26 cellular contexts compared by ENCODE assay signal in the genomic region with DNA sequence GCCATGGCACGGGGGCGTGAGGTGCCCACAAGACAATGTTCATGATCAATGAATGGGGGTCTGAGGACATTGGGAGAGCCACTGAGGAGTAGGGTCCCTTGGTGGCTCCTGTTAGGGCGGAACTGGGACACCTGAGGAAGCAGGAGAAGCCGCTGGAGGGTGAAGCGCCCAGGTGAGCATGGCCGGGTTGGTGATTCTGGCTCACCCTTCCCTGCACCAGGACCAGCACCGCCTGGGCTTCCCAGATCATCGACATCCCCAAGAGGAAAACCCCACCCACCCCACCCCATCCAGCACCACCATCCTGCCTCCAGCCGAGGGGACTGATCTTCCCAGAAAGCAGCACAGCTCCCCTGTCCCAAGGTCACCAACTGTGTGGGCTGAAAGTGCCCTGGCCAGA. TPM values are rescaled to one million over a fixed set of nuclear protein-coding genes. Genes with fewer than 3 reads are reported as not detected.
"Had no signal": no experiment of that assay in that cellular context is flagged by ENCODE, and none has a peak within 500 bp of the region (broad histone marks: within the 10 kb centered on the region; RNA-seq: fewer than 3 reads in every experiment).

No MANE protein-coding gene starts in this region.

- DNase-seq: activated CD4-positive, alpha-beta T cell treated with anti-CD3 and anti-CD28 coated beads for 1 hour; activated CD4-positive, alpha-beta T cell treated with anti-CD3 and anti-CD28 coated beads, Interleukin-2, amount 10 ng/mL, durations not matched to agents 7 days and 5 days; activated CD8-positive, alpha-beta T cell treated with anti-CD3 and anti-CD28 coated beads for 36 hours; activated naive CD8-positive, alpha-beta T cell treated with anti-CD3 and anti-CD28 coated beads, Interleukin-2, amount 50 U/mL, for 24 hours; activated T-cell treated with anti-CD3 and anti-CD28 coated beads, Interleukin-2, amount 50 U/mL, for 4 hours; amygdala; effector memory CD4-positive, alpha-beta T cell; erythroblast; gastrocnemius medialis; glutamatergic neuron; islet precursor cell; midbrain; naive thymus-derived CD4-positive, alpha-beta T cell; nucleus accumbens; stimulated activated CD4-positive, alpha-beta T cell treated with anti-CD3 and anti-CD28 coated beads, Interleukin-2, amount 100 ng/mL, for 48 hours; stimulated activated naive CD4-positive, alpha-beta T cell treated with Interleukin-2 at 50 U/mL for 16 hours; T-helper 2 cell had no signal

- H3K4me1 ChIP-seq: breast epithelium, gastrocnemius medialis, pancreas, right atrium auricular region, transverse colon had no signal

- H3K27ac Mint-ChIP-seq: activated CD4-positive, alpha-beta T cell treated with anti-CD3 and anti-CD28 coated beads, Interleukin-2, amount 10 ng/mL, durations not matched to agents 7 days and 5 days; activated CD8-positive, alpha-beta T cell treated with anti-CD3 and anti-CD28 coated beads for 36 hours; activated naive CD8-positive, alpha-beta T cell treated with anti-CD3 and anti-CD28 coated beads, Interleukin-2, amount 50 U/mL, for 24 hours; activated T-helper 17 cell treated with anti-CD3 and anti-CD28 coated beads, Interleukin-2, amount 50 U/mL, for 72 hours; naive thymus-derived CD4-positive, alpha-beta T cell had no signal

- H3K36me3 ChIP-seq: breast epithelium, gastrocnemius medialis, pancreas, right atrium auricular region, transverse colon had no signal

- H3K9me3 ChIP-seq: pancreas had no signal

- H3K27me3 ChIP-seq: breast epithelium, pancreas, right atrium auricular region, transverse colon had no signal

- H3K4me3 ChIP-seq: breast epithelium, gastrocnemius medialis, pancreas, right atrium auricular region, transverse colon had no signal

- H3K27ac ChIP-seq: breast epithelium, gastrocnemius medialis, pancreas, right atrium auricular region, transverse colon had no signal

- FAIRE-seq: colon, pancreas, urothelium cell line had no signal

- H3K4me3 Mint-ChIP-seq: activated CD4-positive, alpha-beta T cell treated with anti-CD3 and anti-CD28 coated beads, Interleukin-2, amount 10 ng/mL, durations not matched to agents 7 days and 5 days; activated CD8-positive, alpha-beta T cell treated with anti-CD3 and anti-CD28 coated beads for 36 hours; activated naive CD4-positive, alpha-beta T cell treated with anti-CD3 and anti-CD28 coated beads, Interleukin-2, amount 50 U/mL, for 24 hours; activated naive CD8-positive, alpha-beta T cell treated with anti-CD3 and anti-CD28 coated beads, Interleukin-2, amount 50 U/mL, for 24 hours; activated T-cell treated with anti-CD3 and anti-CD28 coated beads, Interleukin-2, amount 50 U/mL, for 4 hours; activated T-helper 17 cell treated with anti-CD3 and anti-CD28 coated beads, Interleukin-2, amount 50 U/mL, for 72 hours; central memory CD8-positive, alpha-beta T cell; naive thymus-derived CD4-positive, alpha-beta T cell had no signal

- H3K4me1 Mint-ChIP-seq: activated CD4-positive, alpha-beta T cell treated with anti-CD3 and anti-CD28 coated beads, Interleukin-2, amount 10 ng/mL, durations not matched to agents 7 days and 5 days; activated naive CD4-positive, alpha-beta T cell treated with anti-CD3 and anti-CD28 coated beads, Interleukin-2, amount 50 U/mL, for 24 hours; activated naive CD8-positive, alpha-beta T cell treated with anti-CD3 and anti-CD28 coated beads, Interleukin-2, amount 50 U/mL, for 24 hours; activated T-helper 17 cell treated with anti-CD3 and anti-CD28 coated beads, Interleukin-2, amount 50 U/mL, for 72 hours; central memory CD8-positive, alpha-beta T cell; naive thymus-derived CD4-positive, alpha-beta T cell had no signal

RNA-seq across cellular contexts. Expression of gene SHANK2, which starts 30.5 kb away (rescaled TPM):
- total RNA-seq: activated CD4-positive, alpha-beta T cell treated with anti-CD3 and anti-CD28 coated beads, Interleukin-2, amount 10 ng/mL, durations not matched to agents 7 days and 5 days; activated CD8-positive, alpha-beta T cell treated with anti-CD3 and anti-CD28 coated beads for 36 hours; activated T-helper 17 cell treated with anti-CD3 and anti-CD28 coated beads, Interleukin-2, amount 50 U/mL, for 72 hours had no signal
- polyA plus RNA-seq: naive thymus-derived CD4-positive, alpha-beta T cell had no signal
